20 cellular contexts compared by ENCODE assay signal in genomic region chr5:164617290-164617689, GRCh38.
"Had no signal": no experiment of that assay in that cellular context is flagged by ENCODE, and none has a peak within 500 bp of the region (broad histone marks: within the 10 kb centered on the region; RNA-seq: fewer than 3 reads in every experiment).

No MANE protein-coding gene starts in this region.

- H3K27ac ChIP-seq: HL-60, KMS-11, SJSA1 had no signal

- DNase-seq: Kasumi-1, MM.1S, NCI-H1092 treated with DMSO at 0.1 percent for 48 hours, NCI-H1436, NCI-H187, NCI-H2029, NCI-H2081 treated with DMSO at 0.1 percent for 48 hours, NCI-H2171, NCI-H226, NCI-H446, NCI-H510A, NCI-H524 treated with DMSO at 0.1 percent for 48 hours, Right ventricle myocardium superior, RPMI8226, SIG-M5 had no signal

- H3K4me3 Mint-ChIP-seq: IgD-negative memory B cell had no signal

- H3K36me3 Mint-ChIP-seq: IgD-negative memory B cell had no signal

- H3K27me3 Mint-ChIP-seq: IgD-negative memory B cell had no signal

- ATAC-seq: K562 had no signal

- H3K9me3 Mint-ChIP-seq: IgD-negative memory B cell had no signal

- H3K27ac Mint-ChIP-seq: IgD-negative memory B cell had no signal
